Comparison of ENCODE assay signal across 8 cellular contexts in genomic region chr19:13098291-13099072, GRCh38. TPM values are rescaled to one million over a fixed set of nuclear protein-coding genes. Genes with fewer than 3 reads are reported as not detected.
DNase-seq lines count a peak whose midpoint lies in the region; ATAC-seq and TF ChIP-seq lines count a peak whose summit lies in the region.

No MANE protein-coding gene starts in this region.

- H3K27ac ChIP-seq in iPS-20b (ENCODE audit: low read length), result no peak overlapping the region
- peak overlapping the region; percentile 44 for H3K27ac ChIP-seq in temporal lobe (ENCODE audit: low read depth, low read length)

- no peaks in the 10 kb centered on the region for H3K27me3 ChIP-seq in adipocyte (replicated peaks; ENCODE audit: control insufficient read depth, insufficient read depth, low read length)
- H3K27me3 ChIP-seq in iPS-20b (ENCODE audit: insufficient read depth, low read length), result peaks cover 100% of the 10 kb centered on the region

- H3K9ac ChIP-seq in adipocyte (ENCODE audit: low read length) (peak overlapping the region; percentile 62), iPS-20b (ENCODE audit: low read depth, low read length) (no peak overlapping the region)

- H3K4me3 ChIP-seq in LNCaP clone FGC (ENCODE audit: low read depth, low read length), result no peak overlapping the region
- no peak overlapping the region for H3K4me3 ChIP-seq in adipocyte (ENCODE audit: low read length)
- H3K4me3 ChIP-seq in iPS-20b (ENCODE audit: low read length), result peak overlapping the region; percentile 10; the same call in 1 of the 2 replicates

- no peak for TF ChIP-seq CTCF in LNCaP clone FGC (IDR thresholded peaks at IDR 0.05; ENCODE audit: control insufficient read depth, extremely low read depth, insufficient read depth)

- H3K36me3 ChIP-seq in adipocyte (ENCODE audit: control insufficient read depth, insufficient read depth, low read length, severe bottlenecking), result peaks cover 12% of the 10 kb centered on the region
- no peaks in the 10 kb centered on the region for H3K36me3 ChIP-seq in iPS-20b (ENCODE audit: insufficient read depth, low read depth, low read length)

- ATAC-seq in HG03460 (IDR thresholded peaks at IDR 0.05; ENCODE audit: unreplicated experiment) (no peak), HG03159 (IDR thresholded peaks at IDR 0.05; ENCODE audit: unreplicated experiment) (no peak)

- DNase-seq in AG08396 (ENCODE audit: low spot score) (peak; percentile 68), LNCaP clone FGC (ENCODE audit: low read depth) (peak; percentile 19), adipocyte (ENCODE audit: low read depth) (no peak), ureter (ENCODE audit: low spot score) (no peak)

- H3K4me1 ChIP-seq in adipocyte (ENCODE audit: control insufficient read depth, insufficient read depth, low read length) (peaks cover 18% of the 10 kb centered on the region), iPS-20b (ENCODE audit: insufficient read depth, low read length) (peaks cover 5% of the 10 kb centered on the region; the same call in 1 of the 2 replicates)

- H3K9me3 ChIP-seq in adipocyte (ENCODE audit: control insufficient read depth, low read length) (no peaks in the 10 kb centered on the region), iPS-20b (ENCODE audit: insufficient read depth, low read depth, low read length) (no peaks in the 10 kb centered on the region)

RNA-seq across cellular contexts. Expression of gene LYL1, which starts 4.2 kb away (rescaled TPM):
- 1.2 TPM for total RNA-seq in temporal lobe
- 3.0 TPM for total RNA-seq in ureter

RNA-seq across cellular contexts. Expression of gene TRMT1, which starts 18.1 kb away (rescaled TPM):
- 14.3 TPM for total RNA-seq in temporal lobe
- total RNA-seq in ureter, result 54.6 TPM

RNA-seq across cellular contexts. Expression of gene NACC1, which starts 19.6 kb away (rescaled TPM):
- 11.6 TPM for total RNA-seq in temporal lobe
- 57.0 TPM for total RNA-seq in ureter

RNA-seq across cellular contexts. Expression of gene STX10, which starts 51.7 kb away (rescaled TPM):
- total RNA-seq in temporal lobe, result 18.9 TPM
- 37.3 TPM for total RNA-seq in ureter

RNA-seq across cellular contexts. Expression of gene IER2, which starts 51.7 kb away (rescaled TPM):
- total RNA-seq in temporal lobe (9.6 TPM), ureter (94.0 TPM)

Comparison
In these comparisons a context has a peak if more than half of its experiments do, and no peak if none do; other contexts are left out.
1. DNase-seq: peak in AG08396 (single experiment) and LNCaP clone FGC (single experiment); none in adipocyte (single experiment) and ureter (single experiment).